ENCODE assay signal across 16 cellular contexts in genomic region chr13:32496574-32497160, GRCh38. TPM values are rescaled to one million over a fixed set of nuclear protein-coding genes. Genes with fewer than 3 reads are reported as not detected.
DNase-seq lines count a peak whose midpoint lies in the region; ATAC-seq, FAIRE-seq and TF ChIP-seq lines count a peak whose summit lies in the region.
"Had no signal": no experiment of that assay in that cellular context is flagged by ENCODE, and none has a peak within 500 bp of the region (broad histone marks: within the 10 kb centered on the region; RNA-seq: fewer than 3 reads in every experiment).

No MANE protein-coding gene starts in this region.

- H3K4me2 ChIP-seq in K562 (ENCODE audit: insufficient read depth, low read length) = peak overlapping the region; percentile 66
- H3K4me2 ChIP-seq in trophoblast cell (ENCODE audit: low read length) = no peak overlapping the region
- no peak overlapping the region for H3K4me2 ChIP-seq in PC-3 (ENCODE audit: low read length)

- H3K27me3 ChIP-seq in right cardiac atrium (ENCODE audit: control insufficient read depth, insufficient read depth) (no peaks in the 10 kb centered on the region), K562 (ENCODE audit: control insufficient read depth in 2 of 2, insufficient read depth in 2 of 2, low read length in 2 of 2) (no peaks in the 10 kb centered on the region), trophoblast cell (ENCODE audit: insufficient read depth, low read length) (no peaks in the 10 kb centered on the region), PC-3 (ENCODE audit: low read length) (no peaks in the 10 kb centered on the region)

- H2BK12ac ChIP-seq in trophoblast cell (ENCODE audit: low read length) = no peak overlapping the region

- H3K79me1 ChIP-seq in trophoblast cell (ENCODE audit: low read length) = no peaks in the 10 kb centered on the region

- TF ChIP-seq EP300 in K562 (IDR thresholded peaks at IDR 0.05; ENCODE audit: low read length) = peak; percentile 46; the same call in 1 of the 2 replicates

- no peak for TF ChIP-seq RAD21 in K562 (CRISPR knock-in tag; conservative IDR thresholded peaks at IDR 0.05 in 1 of 2, IDR thresholded peaks at IDR 0.05 in 1 of 2)

- H3F3A ChIP-seq in PC-3 (ENCODE audit: low read length, unreplicated experiment) = no peaks in the 10 kb centered on the region

- CTCF ChIA-PET in K562 (lab: Yijun Ruan, JAX; ENCODE audit: low intra/inter-chr PET ratio) (no interaction called here), PC-3 (lab: Charles Lee) (no interaction called here)

- no peaks in the 10 kb centered on the region for H3K9me2 ChIP-seq in PC-3 (replicated peaks; ENCODE audit: low read length)

- no peak overlapping the region for H3K18ac ChIP-seq in trophoblast cell (ENCODE audit: low read length)

- no peak for TF ChIP-seq POLR2A in K562 (conservative IDR thresholded peaks at IDR 0.05)

- H4K12ac ChIP-seq in trophoblast cell (ENCODE audit: low read depth, low read length) = no peak overlapping the region

- no peak overlapping the region for H3K23ac ChIP-seq in trophoblast cell (ENCODE audit: low read length)

- BruUV-seq in K562 (replicated peaks; lab: Mats Ljungman, UMichigan) = no TSS peak
- BruUV-seq in PC-3 (replicated peaks; lab: Mats Ljungman, UMichigan) = no TSS peak

- no peaks in the 10 kb centered on the region for H3K9me3 ChIP-seq in right cardiac atrium (ENCODE audit: control insufficient read depth, low read length)
- no peaks in the 10 kb centered on the region for H3K9me3 ChIP-seq in K562 (replicated peaks; ENCODE audit: control insufficient read depth, insufficient read depth, low read depth, low read length)
- H3K9me3 ChIP-seq in trophoblast cell (ENCODE audit: insufficient read depth, low read depth, low read length) = no peaks in the 10 kb centered on the region
- H3K9me3 ChIP-seq in PC-3 (ENCODE audit: low read length) = no peaks in the 10 kb centered on the region
- H3K9me3 ChIP-seq: Caco-2 had no signal

- H2AFZ ChIP-seq in K562 (ENCODE audit: low read depth, low read length) (peak overlapping the region; percentile 34; the same call in 1 of the 2 replicates), trophoblast cell (ENCODE audit: insufficient read depth, low read length, poor library complexity) (no peak overlapping the region), PC-3 (ENCODE audit: low read length) (no peak overlapping the region)

- TF ChIP-seq CTCF in K562 (IDR thresholded peaks at IDR 0.05 in 2 of 3, conservative IDR thresholded peaks at IDR 0.05 in 1 of 3; ENCODE audit: insufficient read depth in 2 of 3, low read depth in 1 of 3, low read length in 3 of 3) = no peak
- TF ChIP-seq CTCF in PC-3 (conservative IDR thresholded peaks at IDR 0.05; ENCODE audit: low read depth, low read length) = no peak

- no peak overlapping the region for H4K91ac ChIP-seq in trophoblast cell (ENCODE audit: low read depth, low read length)

- POLR2A ChIA-PET in K562 (lab: Yijun Ruan, JAX) (no interaction called here), PC-3 (lab: Charles Lee; ENCODE audit: unreplicated experiment) (no interaction called here)

- peak overlapping the region in 1 of 2 experiments; percentile 27; a peak in 2 of 4 replicates for H3K9ac ChIP-seq in K562 (ENCODE audit: insufficient read depth in 1 of 2, low read depth in 2 of 2, low read length in 2 of 2)
- no peak overlapping the region for H3K9ac ChIP-seq in trophoblast cell (ENCODE audit: low read length)
- H3K9ac ChIP-seq in PC-3 (ENCODE audit: low read length) = no peak overlapping the region

- no peak overlapping the region for H3K4ac ChIP-seq in trophoblast cell (ENCODE audit: low read depth, low read length)

- H3K36me3 ChIP-seq in K562 (ENCODE audit: control insufficient read depth, insufficient read depth, low read length) (no peaks in the 10 kb centered on the region), trophoblast cell (ENCODE audit: control insufficient read depth in 1 of 2, insufficient read depth in 2 of 2, low read length in 2 of 2) (peaks cover 0 to 2% of the 10 kb centered on the region in 2 experiments), PC-3 (ENCODE audit: low read depth, low read length) (no peaks in the 10 kb centered on the region)

- H3K79me2 ChIP-seq in K562 (ENCODE audit: control insufficient read depth, insufficient read depth, low read length) = no peaks in the 10 kb centered on the region
- no peaks in the 10 kb centered on the region for H3K79me2 ChIP-seq in trophoblast cell (ENCODE audit: control insufficient read depth, insufficient read depth, low read length, poor library complexity)
- H3K79me2 ChIP-seq in PC-3 (ENCODE audit: low read length) = no peaks in the 10 kb centered on the region

- H2BK120ac ChIP-seq in trophoblast cell (ENCODE audit: insufficient read depth, low read length, poor library complexity) = no peak overlapping the region

- FAIRE-seq in K562 (lab: Jason Lieb, UNC) = peak; percentile 65

- no peak overlapping the region for H4K8ac ChIP-seq in trophoblast cell (ENCODE audit: low read depth, low read length)

- H3K4me1 ChIP-seq in right cardiac atrium (ENCODE audit: control insufficient read depth, insufficient read depth, low read length) (peaks cover 3% of the 10 kb centered on the region), K562 (replicated peaks in 1 of 2; ENCODE audit: control insufficient read depth in 2 of 2, insufficient read depth in 2 of 2, low read length in 2 of 2) (peaks cover 0 to 15% of the 10 kb centered on the region in 2 experiments; a peak in 3 of 5 replicates), trophoblast cell (ENCODE audit: control insufficient read depth in 1 of 2, insufficient read depth in 2 of 2, low read length in 2 of 2) (peaks cover 0 to 3% of the 10 kb centered on the region in 2 experiments), PC-3 (ENCODE audit: insufficient read depth, low read length) (no peaks in the 10 kb centered on the region)
- H3K4me1 ChIP-seq: Caco-2 had no signal

- no peak overlapping the region for H2AK5ac ChIP-seq in trophoblast cell (ENCODE audit: low read length)

- H3K9me1 ChIP-seq in K562 (ENCODE audit: control insufficient read depth, insufficient read depth, low read length) = no peaks in the 10 kb centered on the region

- H4K20me1 ChIP-seq in K562 (replicated peaks; ENCODE audit: control insufficient read depth, insufficient read depth, low read length) = no peaks in the 10 kb centered on the region
- H4K20me1 ChIP-seq in PC-3 (ENCODE audit: low read length) = no peaks in the 10 kb centered on the region

- no peak overlapping the region for H3K4me3 ChIP-seq in right cardiac atrium (ENCODE audit: low read length)
- H3K4me3 ChIP-seq in K562 = no peak overlapping the region
- no peak overlapping the region for H3K4me3 ChIP-seq in trophoblast cell (ENCODE audit: low read depth, low read length)
- no peak overlapping the region for H3K4me3 ChIP-seq in PC-3 (ENCODE audit: low read length)

- no peak overlapping the region for H3K27ac ChIP-seq in right cardiac atrium (ENCODE audit: low read length)
- H3K27ac ChIP-seq in K562 (ENCODE audit: extremely low read depth, low read depth, low read length) = peak overlapping the region; percentile 40
- H3K27ac ChIP-seq in trophoblast cell (ENCODE audit: low read depth, low read length) = no peak overlapping the region
- no peak overlapping the region for H3K27ac ChIP-seq in PC-3 (ENCODE audit: low read length)
- H3K27ac ChIP-seq: C4-2B had no signal

- H3K14ac ChIP-seq in trophoblast cell (ENCODE audit: low read length) = no peak overlapping the region

- peak; percentile 32 to 69 for ATAC-seq in right cardiac atrium
- no peak for ATAC-seq in left ventricle myocardium superior
- peak; percentile 69 for ATAC-seq in K562
- ATAC-seq in PC-3 = no peak

- in situ Hi-C loops in K562 (cut with MboI) = no loop called here

- intact Hi-C loops in right cardiac atrium (cut with DNase I) = no loop called here
- intact Hi-C loops in left ventricle myocardium superior (cut with micrococcal nuclease) = no loop called here
- intact Hi-C loops in K562 (cut with micrococcal nuclease) = no loop called here
- intact Hi-C loops in PC-3 (cut with micrococcal nuclease) = no loop called here

- DNase-seq in right cardiac atrium = no peak
- no peak for DNase-seq in left ventricle myocardium superior
- DNase-seq in OCI-M2 (lab: John Stamatoyannopoulos, UW; ENCODE audit: unreplicated experiment) = peak; percentile 21
- DNase-seq in K562 (ENCODE audit: extremely low read depth in 1 of 4, low spot score in 3 of 4) = peak in 3 of 4 experiments; percentile 9 to 60 (median 51)
- peak; percentile 28 to 84 for DNase-seq in trophoblast cell
- DNase-seq in PC-3 = no peak
- DNase-seq in NCI-H1048 (lab: John Stamatoyannopoulos, UW) = no peak
- DNase-seq in activated gamma-delta T cell treated with Interleukin-2 at 50 U/mL for 16 hours = no peak
- DNase-seq: Caco-2; DMS153; GOT3; Karpas-422; NCI-H1105 treated with DMSO at 0.1 percent for 48 hours; NCI-H187; NK-92 treated with Interleukin-12 subunit alpha and Interleukin-12 subunit beta, amount 100 ng/mL, for 24 hours had no signal

- WGBS in right cardiac atrium = 6% methylated on average over 1 of the region's 1 CpG
- WGBS in K562 (ENCODE audit: insufficient coverage, low coverage, missing lambda C conversion rate) = 0% methylated on average over 1 of the region's 1 CpG
- no CpG with 5 or more reads among the region's 1 CpG for WGBS in trophoblast cell (ENCODE audit: extremely low coverage, insufficient coverage, insufficient read length)

- no peak overlapping the region for H2BK5ac ChIP-seq in trophoblast cell (ENCODE audit: low read depth, low read length, poor library complexity)

RNA-seq across cellular contexts. Expression of gene N4BP2L2, which starts 41.9 kb away (rescaled TPM):
- total RNA-seq in right cardiac atrium (100 to 1,000 TPM; 150 to 180 (median 156) TPM), left ventricle myocardium superior (123 TPM), K562 (2014; rRNA removed) (33.9 and 34.9 TPM in 2 replicates), K562 (2014; rRNA removed; fragmentation: Illumina TruSeq; extraction: Trizol) (76.4 and 87.4 TPM in 2 replicates), K562 (2015; rRNA removed; fragmentation: Illumina TruSeq; extraction: Trizol) (52.2 and 58.3 TPM in 2 replicates), K562 (2021) (42.4 and 45.9 TPM in 2 replicates), PC-3 (2014; rRNA removed) (31.7 and 51.4 TPM in 2 replicates)
- polyA plus RNA-seq in right cardiac atrium (63.2 TPM), K562 (2011; rRNA removed) (45.0 and 56.6 TPM in 2 replicates), K562 (2014; fragmentation: Illumina TruSeq; extraction: Trizol) (41.5 and 58.0 TPM in 2 replicates), K562 (2014; fragmentation: Nextera tagmentation; extraction: Ambion mirVana) (10 to 100 TPM; 46.2 to 46.5 TPM), K562 (2014; rRNA removed) (39.0 and 48.7 TPM in 2 replicates)
- total RNA-seq in K562 (2011; cell fraction: chromatin; rRNA removed; ENCODE audit: low replicate concordance) = 34.0 and 182 TPM in 2 replicates
- total RNA-seq in K562 (2011; cell fraction: nucleolus; rRNA removed) = 12.3 and 20.1 TPM in 2 replicates
- total RNA-seq in K562 (2011; cell fraction: nucleoplasm; rRNA removed) = 82.9 and 163 TPM in 2 replicates
- polyA plus RNA-seq in K562 (2011; cell fraction: cytosol; rRNA removed) = 4.4 and 10.9 TPM in 2 replicates
- polyA plus RNA-seq in K562 (2011; cell fraction: nucleus; rRNA removed) = 24.9 and 29.1 TPM in 2 replicates
- polyA plus RNA-seq in K562 (2012) = 29.5 and 32.7 TPM in 2 replicates
- polyA minus RNA-seq in K562 (2011; rRNA and poly(A)+ RNA removed) = 46.1 and 56.4 TPM in 2 replicates
- polyA minus RNA-seq in K562 (2011; cell fraction: cytosol; rRNA and poly(A)+ RNA removed) = 10.5 and 10.8 TPM in 2 replicates
- polyA minus RNA-seq in K562 (2011; cell fraction: nucleus; rRNA and poly(A)+ RNA removed) = 27.7 and 48.0 TPM in 2 replicates
- polyA plus RNA-seq in trophoblast cell (2013) = 72.2 and 73.0 TPM in 2 replicates

Comparison
In these comparisons a context has a peak if more than half of its experiments do, and no peak if none do; other contexts are left out.
1. ATAC-seq: peak in right cardiac atrium (2 of 2) and K562 (single experiment); none in left ventricle myocardium superior (single experiment) and PC-3 (single experiment).
2. DNase-seq: peak in OCI-M2 (single experiment), K562 (3 of 4) and trophoblast cell (2 of 2); none in right cardiac atrium (0 of 3), left ventricle myocardium superior (single experiment), PC-3 (single experiment), NCI-H1048 (single experiment) and activated gamma-delta T cell treated with Interleukin-2 at 50 U/mL for 16 hours (single experiment).